ENCODE assay signal across 5 cellular contexts in the genomic region with DNA sequence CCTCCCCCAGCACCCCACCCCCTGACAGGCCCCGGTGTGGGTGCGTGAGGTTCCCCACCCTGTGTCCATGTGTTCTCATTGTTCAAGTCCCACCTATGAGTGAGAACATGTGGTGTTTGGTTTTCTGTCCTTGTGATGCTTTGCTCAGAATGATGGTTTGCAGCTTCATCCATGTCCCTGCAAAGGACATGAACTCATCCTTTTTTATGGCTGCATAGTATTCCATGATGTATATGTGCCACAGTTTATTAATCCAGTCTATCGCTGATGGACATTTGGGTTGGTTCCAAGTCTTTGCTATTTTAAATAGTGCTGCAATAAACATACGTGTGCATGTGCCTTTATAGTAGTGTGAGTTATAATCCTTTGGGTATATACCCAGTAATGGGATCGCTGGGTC. TPM values are rescaled to one million over a fixed set of nuclear protein-coding genes. Genes with fewer than 3 reads are reported as not detected.
DNase-seq lines count a peak whose midpoint lies in the region; ATAC-seq, FAIRE-seq and TF ChIP-seq lines count a peak whose summit lies in the region.
"Not testable (repeated sequence)": the region's sequence is repeated elsewhere in the genome, so short reads cannot be mapped to it uniquely, and the experiment has no call there.

No MANE protein-coding gene starts in this region.

- not testable (repeated sequence) for H3K27ac Mint-ChIP-seq in CD4-positive, alpha-beta T cell; osteocyte (ENCODE audit: unreplicated experiment)
- peak overlapping the region; percentile 70 for H3K27ac Mint-ChIP-seq in activated naive CD4-positive, alpha-beta T cell treated with anti-CD3 and anti-CD28 coated beads, Interleukin-2, amount 50 U/mL, for 24 hours

- not testable (repeated sequence) for TF ChIP-seq EP300 in K562 (IDR thresholded peaks at IDR 0.05; ENCODE audit: low read length)

- H3K4me3 ChIP-seq in HEK293 (ENCODE audit: low read depth, low read length); K562: not testable (repeated sequence)

- not testable (repeated sequence) for TF ChIP-seq CTCF in CD4-positive, alpha-beta T cell (IDR thresholded peaks at IDR 0.05); HEK293 (tag by site-specific recombination; IDR thresholded peaks at IDR 0.05); K562 (IDR thresholded peaks at IDR 0.05 in 2 of 3, conservative IDR thresholded peaks at IDR 0.05 in 1 of 3; ENCODE audit: insufficient read depth in 2 of 3, low read depth in 1 of 3, low read length in 3 of 3); osteocyte (IDR thresholded peaks at IDR 0.05)

- FAIRE-seq in K562 (lab: Jason Lieb, UNC) = not testable (repeated sequence)

- TF ChIP-seq POLR2A in K562 (conservative IDR thresholded peaks at IDR 0.05) = not testable (repeated sequence)

- not testable (repeated sequence) for H3K27me3 ChIP-seq in CD4-positive, alpha-beta T cell (ENCODE audit: control insufficient read depth, insufficient read depth, low read length); K562 (ENCODE audit: control insufficient read depth in 2 of 2, insufficient read depth in 2 of 2, low read length in 2 of 2)

- not testable (repeated sequence) for BruUV-seq in K562 (replicated peaks; lab: Mats Ljungman, UMichigan)

- H3K9me3 Mint-ChIP-seq in CD4-positive, alpha-beta T cell; activated naive CD4-positive, alpha-beta T cell treated with anti-CD3 and anti-CD28 coated beads, Interleukin-2, amount 50 U/mL, for 24 hours; osteocyte (ENCODE audit: unreplicated experiment): not testable (repeated sequence)

- not testable (repeated sequence) for H3K27ac ChIP-seq in CD4-positive, alpha-beta T cell (ENCODE audit: low read depth, low read length); HEK293 (ENCODE audit: extremely low read depth, low read depth, low read length); K562 (ENCODE audit: extremely low read depth, low read depth, low read length)

- peaks cover 15% of the 10 kb centered on the region for H3K79me2 ChIP-seq in K562 (ENCODE audit: control insufficient read depth, insufficient read depth, low read length)

- intact Hi-C loops in CD4-positive, alpha-beta T cell (cut with DNase I, micrococcal nuclease) = loop anchor here in 1 of 2 experiments (5.0 to 10.0 kb wide), 3 partner anchors 105 to 1915 kb away; no protein-coding TSS in a partner anchor
- intact Hi-C loops in K562 (cut with micrococcal nuclease) = not testable (repeated sequence)

- H3K9me3 ChIP-seq in CD4-positive, alpha-beta T cell (ENCODE audit: control insufficient read depth, low read length); HEK293 (ENCODE audit: control insufficient read depth, insufficient read depth, low read depth, low read length); K562 (replicated peaks; ENCODE audit: control insufficient read depth, insufficient read depth, low read depth, low read length): not testable (repeated sequence)

- not testable (repeated sequence) for H3K9ac ChIP-seq in K562 (ENCODE audit: insufficient read depth in 1 of 2, low read depth in 2 of 2, low read length in 2 of 2)

- CTCF ChIA-PET in CD4-positive, alpha-beta T cell (lab: Charles Lee); HEK293 (lab: Yijun Ruan, JAX); K562 (lab: Yijun Ruan, JAX; ENCODE audit: low intra/inter-chr PET ratio): not testable (repeated sequence)

- TF ChIP-seq RAD21 in K562 (CRISPR knock-in tag; conservative IDR thresholded peaks at IDR 0.05 in 1 of 2, IDR thresholded peaks at IDR 0.05 in 1 of 2) = not testable (repeated sequence)

- H4K20me1 ChIP-seq in K562 (replicated peaks; ENCODE audit: control insufficient read depth, insufficient read depth, low read length) = not testable (repeated sequence)

- H3K36me3 ChIP-seq in HEK293 (ENCODE audit: control insufficient read depth in 2 of 2, insufficient read depth in 1 of 2, low read length in 2 of 2); K562 (ENCODE audit: control insufficient read depth, insufficient read depth, low read length): not testable (repeated sequence)

- not testable (repeated sequence) for H2AFZ ChIP-seq in K562 (ENCODE audit: low read depth, low read length)

- not testable (repeated sequence) for H3K4me2 ChIP-seq in K562 (ENCODE audit: insufficient read depth, low read length)

- not testable (repeated sequence) for H3K27me3 Mint-ChIP-seq in CD4-positive, alpha-beta T cell; activated naive CD4-positive, alpha-beta T cell treated with anti-CD3 and anti-CD28 coated beads, Interleukin-2, amount 50 U/mL, for 24 hours; osteocyte (ENCODE audit: unreplicated experiment)

- POLR2A ChIA-PET in CD4-positive, alpha-beta T cell (lab: Charles Lee); HEK293 (lab: Yijun Ruan, JAX); K562 (lab: Yijun Ruan, JAX): not testable (repeated sequence)

- H3K4me1 ChIP-seq in HEK293 (ENCODE audit: control insufficient read depth, insufficient read depth, low read length) = not testable (repeated sequence)
- H3K4me1 ChIP-seq in K562 (replicated peaks in 1 of 2; ENCODE audit: control insufficient read depth in 2 of 2, insufficient read depth in 2 of 2, low read length in 2 of 2) = peaks cover 9 to 12% of the 10 kb centered on the region in 2 experiments; a peak in 4 of 5 replicates

- in situ Hi-C loops in K562 (cut with MboI) = not testable (repeated sequence)

- H3K4me1 Mint-ChIP-seq in CD4-positive, alpha-beta T cell (ENCODE audit: low read depth) = peaks cover 28% of the 10 kb centered on the region
- peaks cover 28% of the 10 kb centered on the region for H3K4me1 Mint-ChIP-seq in activated naive CD4-positive, alpha-beta T cell treated with anti-CD3 and anti-CD28 coated beads, Interleukin-2, amount 50 U/mL, for 24 hours
- peaks cover 21% of the 10 kb centered on the region for H3K4me1 Mint-ChIP-seq in osteocyte (ENCODE audit: unreplicated experiment)

- 81% methylated on average over 3 of the region's 5 CpGs for WGBS in K562 (ENCODE audit: insufficient coverage, low coverage, missing lambda C conversion rate)

- not testable (repeated sequence) for DNase-seq in CD4-positive, alpha-beta T cell; K562 (ENCODE audit: extremely low read depth in 1 of 4, low spot score in 3 of 4)
- DNase-seq in osteocyte (ENCODE audit: extremely low spot score, unreplicated experiment) = peak; percentile 23

- H3K36me3 Mint-ChIP-seq in CD4-positive, alpha-beta T cell (ENCODE audit: low read depth) = peaks cover 15% of the 10 kb centered on the region
- not testable (repeated sequence) for H3K36me3 Mint-ChIP-seq in activated naive CD4-positive, alpha-beta T cell treated with anti-CD3 and anti-CD28 coated beads, Interleukin-2, amount 50 U/mL, for 24 hours; osteocyte (ENCODE audit: unreplicated experiment)

- peak overlapping the region; percentile 13 for H3K4me3 Mint-ChIP-seq in CD4-positive, alpha-beta T cell
- H3K4me3 Mint-ChIP-seq in activated naive CD4-positive, alpha-beta T cell treated with anti-CD3 and anti-CD28 coated beads, Interleukin-2, amount 50 U/mL, for 24 hours; osteocyte (ENCODE audit: unreplicated experiment): not testable (repeated sequence)

- H3K9me1 ChIP-seq in K562 (ENCODE audit: control insufficient read depth, insufficient read depth, low read length) = not testable (repeated sequence)

- ATAC-seq in CD4-positive, alpha-beta T cell (ENCODE audit: poor library complexity); K562: not testable (repeated sequence)

TF ChIP-seq in HEK293, 187 proteins besides CTCF, POLR2A, EP300 and RAD21:
- TF ChIP-seq ZNF146 (tag by site-specific recombination; IDR thresholded peaks at IDR 0.05) = peak; percentile 91

TF ChIP-seq in K562, 482 proteins besides CTCF, POLR2A, EP300 and RAD21:
- peak; percentile 74 for TF ChIP-seq ZNF146 (CRISPR knock-in tag; IDR thresholded peaks at IDR 0.05; ENCODE audit: unreplicated experiment)

RNA-seq across cellular contexts. Expression of gene TMTC4, which starts 2.5 kb away (rescaled TPM):
- 1 to 10 TPM; 8.0 to 9.3 TPM for total RNA-seq in CD4-positive, alpha-beta T cell
- total RNA-seq in K562 (2011; cell fraction: chromatin; rRNA removed; ENCODE audit: low replicate concordance) = 69.5 and 72.0 TPM in 2 replicates
- total RNA-seq in K562 (2011; cell fraction: nucleolus; rRNA removed) = 39.7 and 40.4 TPM in 2 replicates
- 53.1 and 53.5 TPM in 2 replicates for total RNA-seq in K562 (2011; cell fraction: nucleoplasm; rRNA removed)
- total RNA-seq in K562 (2014; rRNA removed) (13.6 and 14.5 TPM in 2 replicates), K562 (2014; rRNA removed; fragmentation: Illumina TruSeq; extraction: Trizol) (11.8 and 14.4 TPM in 2 replicates), K562 (2015; rRNA removed; fragmentation: Illumina TruSeq; extraction: Trizol) (10.0 TPM in 2 replicates), K562 (2021) (15.1 and 16.7 TPM in 2 replicates), osteocyte (20.6 and 21.0 TPM in 2 replicates)
- polyA plus RNA-seq in K562 (2011; rRNA removed) (15.2 and 17.3 TPM in 2 replicates), K562 (2014; fragmentation: Illumina TruSeq; extraction: Trizol) (10.1 and 11.0 TPM in 2 replicates), K562 (2014; fragmentation: Nextera tagmentation; extraction: Ambion mirVana) (1 to 10 TPM; 3.5 to 3.6 TPM), K562 (2014; rRNA removed) (12.8 and 14.3 TPM in 2 replicates)
- polyA plus RNA-seq in K562 (2011; cell fraction: cytosol; rRNA removed) = 10.9 and 16.4 TPM in 2 replicates
- polyA plus RNA-seq in K562 (2011; cell fraction: nucleus; rRNA removed) = 69.1 and 95.5 TPM in 2 replicates
- 9.5 and 10.9 TPM in 2 replicates for polyA plus RNA-seq in K562 (2012)
- polyA minus RNA-seq in K562 (2011; rRNA and poly(A)+ RNA removed) = 18.1 and 25.7 TPM in 2 replicates
- polyA minus RNA-seq in K562 (2011; cell fraction: cytosol; rRNA and poly(A)+ RNA removed) = 9.5 and 10.3 TPM in 2 replicates
- polyA minus RNA-seq in K562 (2011; cell fraction: nucleus; rRNA and poly(A)+ RNA removed) = 24.1 and 34.4 TPM in 2 replicates
